ENCODE assay signal across 8 cellular contexts in genomic region chr20:44532981-44533331, GRCh38. TPM values are rescaled to one million over a fixed set of nuclear protein-coding genes. Genes with fewer than 3 reads are reported as not detected.
DNase-seq lines count a peak whose midpoint lies in the region; TF ChIP-seq lines count a peak whose summit lies in the region.

No MANE protein-coding gene starts in this region.

- H3K36me3 ChIP-seq in HUES64 (ENCODE audit: insufficient read depth, low read length) (no peaks in the 10 kb centered on the region), breast epithelium (no peaks in the 10 kb centered on the region)

- H3K4me1 ChIP-seq in HUES64 (ENCODE audit: insufficient read depth, low read length) (peaks cover 5% of the 10 kb centered on the region; the same call in 1 of the 2 replicates), breast epithelium (no peaks in the 10 kb centered on the region)

- no peak for TF ChIP-seq POLR2A in breast epithelium (IDR thresholded peaks at IDR 0.05)

- intact Hi-C loops in breast epithelium (cut with DNase I; ENCODE audit: low total_unique reads) (loop anchor here (10.0 kb wide), 1 partner anchor 72 kb away; no protein-coding TSS in a partner anchor), posterior cingulate gyrus (cut with DNase I) (no loop called here)

- H3K9me3 ChIP-seq in HUES64 (ENCODE audit: insufficient read depth, low read depth, low read length) (no peaks in the 10 kb centered on the region), breast epithelium (no peaks in the 10 kb centered on the region)

- peak overlapping the region; percentile 15; the same call in 1 of the 2 replicates for H3K9ac ChIP-seq in HUES64 (ENCODE audit: low read depth, low read length)

- H3K27ac ChIP-seq in HUES64 (ENCODE audit: low read depth, low read length) (no peak overlapping the region), breast epithelium (peak overlapping the region; percentile 70 to 86)

- H3K27me3 ChIP-seq in HUES64 (ENCODE audit: insufficient read depth, low read length) (no peaks in the 10 kb centered on the region), breast epithelium (no peaks in the 10 kb centered on the region)

- DNase-seq in AG09309 (ENCODE audit: low read depth): no peak
- DNase-seq in breast epithelium (ENCODE audit: low spot score in 2 of 2): no peak
- DNase-seq in lung microvascular endothelial cell (ENCODE audit: low read depth in 2 of 2): peak; percentile 44 to 70
- DNase-seq in NCI-H2196 (lab: John Stamatoyannopoulos, UW; ENCODE audit: unreplicated experiment): no peak
- DNase-seq in NCI-H82 (lab: John Stamatoyannopoulos, UW): no peak
- no peak for DNase-seq in NCI-H1092 treated with DMSO at 0.1 percent for 48 hours (lab: John Stamatoyannopoulos, UW)
- DNase-seq in posterior cingulate gyrus: no peak

- TF ChIP-seq CTCF in AG09309 (IDR thresholded peaks at IDR 0.05; ENCODE audit: control insufficient read depth, insufficient read depth, low read depth, low read length, missing control alignments): no peak
- no peak for TF ChIP-seq CTCF in breast epithelium (IDR thresholded peaks at IDR 0.05)

- WGBS in HUES64: 73% methylated on average over 2 of the region's 2 CpGs

- H3K4me3 ChIP-seq in AG09309 (ENCODE audit: control insufficient read depth, low read depth, low read length) (peak overlapping the region; percentile 77), HUES64 (ENCODE audit: low read length) (peak overlapping the region; percentile 84), breast epithelium (peak overlapping the region; percentile 82 to 91 (median 86))

RNA-seq across cellular contexts. Expression of gene SERINC3, which starts 11.1 kb away (rescaled TPM):
- polyA plus RNA-seq in HUES64 (2013, experiment 1 of 2): 30.7 TPM
- 35.3 TPM for polyA plus RNA-seq in HUES64 (2013, experiment 2 of 2)
- total RNA-seq in breast epithelium: 100 to 1,000 TPM in 2 of 3 donors, 10 to 100 TPM in 1; 91.1 to 254 (median 100) TPM
- 87.0 and 130 TPM in 2 replicates for total RNA-seq in lung microvascular endothelial cell

RNA-seq across cellular contexts. Expression of gene PKIG, which starts 49.4 kb away (rescaled TPM):
- 39.9 TPM for polyA plus RNA-seq in HUES64 (2013, experiment 1 of 2)
- polyA plus RNA-seq in HUES64 (2013, experiment 2 of 2): 48.4 TPM
- total RNA-seq in breast epithelium: 100 to 1,000 TPM in 1 of 3 donors, 10 to 100 TPM in 2; 59.9 to 102 (median 99.1) TPM
- 138 and 215 TPM in 2 replicates for total RNA-seq in lung microvascular endothelial cell

RNA-seq across cellular contexts. Expression of gene TTPAL, which starts 57.3 kb away (rescaled TPM):
- polyA plus RNA-seq in HUES64 (2013, experiment 1 of 2): 8.4 TPM
- polyA plus RNA-seq in HUES64 (2013, experiment 2 of 2): 8.4 TPM
- 10 to 100 TPM; 13.5 to 40.8 (median 14.7) TPM for total RNA-seq in breast epithelium
- 2.6 and 2.8 TPM in 2 replicates for total RNA-seq in lung microvascular endothelial cell

Comparison
In these comparisons a context has a peak if more than half of its experiments do, and no peak if none do; other contexts are left out.
1. DNase-seq: peak in lung microvascular endothelial cell (2 of 2); none in AG09309 (single experiment), breast epithelium (0 of 2), NCI-H2196 (single experiment), NCI-H82 (single experiment), NCI-H1092 treated with DMSO at 0.1 percent for 48 hours (single experiment) and posterior cingulate gyrus (0 of 10).
2. Peak in every context shown above with its lines, with median percentiles within 50 percentile points of each other: H3K4me3 ChIP-seq.